In genomic region chr14:48243900-48244299, GRCh38 we compare ENCODE assay signal across 35 cellular contexts.
DNase-seq lines count a peak whose midpoint lies in the region; ATAC-seq, FAIRE-seq and TF ChIP-seq lines count a peak whose summit lies in the region.
"Had no signal": no experiment of that assay in that cellular context is flagged by ENCODE, and none has a peak within 500 bp of the region (broad histone marks: within the 10 kb centered on the region; RNA-seq: fewer than 3 reads in every experiment).

No MANE protein-coding gene starts in this region.

- DNase-seq in GM23338 (ENCODE audit: low spot score) (no peak), WTC11 (ENCODE audit: low spot score) (no peak), H1 (ENCODE audit: low read depth in 1 of 2, low spot score in 2 of 2) (no peak), NCI-H82 (lab: John Stamatoyannopoulos, UW) (no peak), cerebellum (ENCODE audit: low spot score) (no peak)
- DNase-seq: 8988T; ACHN; AML-193; BE2C; C1 segment of cervical spinal cord; Caco-2; Calu3; CD4-positive, alpha-beta memory T cell; CD4-positive, alpha-beta T cell; CD4-positive, CD25-positive, alpha-beta regulatory T cell; CD8-positive, alpha-beta memory T cell; CD8-positive, alpha-beta T cell; COR-L47; DMS 273 treated with DMSO at 0.1 percent for 48 hours; DMS153; DMS53; DMS79; DMS79 treated with DMSO at 0.1 percent for 48 hours; DND-41; EL had no signal

- H3K4me1 ChIP-seq in GM23338 (ENCODE audit: insufficient read depth) (0 out of 2 replicates have a peak, but pooled peaks cover 4% of the 10 kb centered on the region), H1 (replicated peaks in 1 of 4; ENCODE audit: control insufficient read depth in 3 of 4, insufficient read depth in 4 of 4, low read length in 3 of 4) (no peaks in the 10 kb centered on the region)
- H3K4me1 ChIP-seq: A549, BE2C, BLaER1, Caco-2 had no signal

- FAIRE-seq in H1 (lab: Jason Lieb, UNC): no peak
- FAIRE-seq: A204.1, A549, D721Med had no signal

- no peak overlapping the region for H2BK120ac ChIP-seq in H1 (replicated peaks; ENCODE audit: low read depth, low read length)

- H3K36me3 ChIP-seq in GM23338 (ENCODE audit: insufficient read depth): peaks cover 15% of the 10 kb centered on the region; the same call in 1 of the 2 replicates
- H3K36me3 ChIP-seq in H1 (ENCODE audit: control insufficient read depth in 2 of 4, insufficient read depth in 4 of 4, low read length in 3 of 4): peaks cover 0 to 60% (median 9%) of the 10 kb centered on the region in 4 experiments; a peak in 4 of 8 replicates
- H3K36me3 ChIP-seq: BE2C; BLaER1; BLaER1 treated with 17β-estradiol and CSF1 and Interleukin-3, amounts not matched to agents 10 nM and 100 nM had no signal

- no peak overlapping the region for H2BK12ac ChIP-seq in H1 (ENCODE audit: low read depth, low read length)

- no peaks in the 10 kb centered on the region for H3F3A ChIP-seq in GM23338 (replicated peaks; ENCODE audit: low read depth)

- no peak overlapping the region for H3K18ac ChIP-seq in H1 (ENCODE audit: extremely low read depth, low read length)

- H3K27ac Mint-ChIP-seq in GM23338 (no peak overlapping the region), WTC11 (no peak overlapping the region)
- H3K27ac Mint-ChIP-seq: B cell; CD14-positive monocyte; CD4-positive, alpha-beta memory T cell; CD4-positive, alpha-beta T cell; CD4-positive, CD25-positive, alpha-beta regulatory T cell; CD8-positive, alpha-beta memory T cell; CD8-positive, alpha-beta T cell had no signal

- H3K79me1 ChIP-seq in H1 (ENCODE audit: low read depth, low read length): no peaks in the 10 kb centered on the region

- H3K4ac ChIP-seq in H1 (replicated peaks; ENCODE audit: insufficient read length, low read depth, low read length): no peak overlapping the region

- peak in 1 of 2 experiments; percentile 65; a peak in 1 of 3 replicates for TF ChIP-seq POLR2A in H1 (IDR thresholded peaks at IDR 0.05; ENCODE audit: control extremely low read depth in 1 of 2, low read depth in 2 of 2, low read length in 2 of 2)

- H3K23me2 ChIP-seq in H1 (ENCODE audit: low read depth, low read length): no peaks in the 10 kb centered on the region

- H3K4me1 Mint-ChIP-seq in GM23338 (peaks cover 23% of the 10 kb centered on the region), WTC11 (peaks cover 14% of the 10 kb centered on the region)
- H3K4me1 Mint-ChIP-seq: B cell; CD14-positive monocyte; CD4-positive, alpha-beta memory T cell; CD4-positive, CD25-positive, alpha-beta regulatory T cell; CD8-positive, alpha-beta memory T cell had no signal

- no peak for TF ChIP-seq EP300 in H1 (IDR thresholded peaks at IDR 0.05; ENCODE audit: borderline replicate concordance in 1 of 2, low read depth in 2 of 2, low read length in 2 of 2)

- H4K5ac ChIP-seq in H1 (ENCODE audit: insufficient read length, low read depth, low read length): no peak overlapping the region

- H3K4me2 ChIP-seq in GM23338 (no peak overlapping the region), H1 (ENCODE audit: insufficient read depth in 1 of 2, low read depth in 2 of 2, low read length in 2 of 2) (no peak overlapping the region)
- H3K4me2 ChIP-seq: A549; BLaER1; BLaER1 treated with 17β-estradiol and CSF1 and Interleukin-3, amounts not matched to agents 10 nM and 100 nM had no signal

- H3K27me3 ChIP-seq in GM23338 (ENCODE audit: insufficient read depth): no peaks in the 10 kb centered on the region
- H3K27me3 ChIP-seq in H1 (replicated peaks in 1 of 4; ENCODE audit: control insufficient read depth in 3 of 4, extremely low read depth in 1 of 4, insufficient read depth in 3 of 4, low read length in 3 of 4): no peaks in the 10 kb centered on the region
- H3K27me3 ChIP-seq: BE2C; BLaER1; BLaER1 treated with 17β-estradiol and CSF1 and Interleukin-3, amounts not matched to agents 10 nM and 100 nM had no signal

- H2AK5ac ChIP-seq in H1 (ENCODE audit: low read depth, low read length): no peak overlapping the region

- POLR2A ChIA-PET in WTC11 (lab: Charles Lee) (no interaction called here), H1 (lab: Charles Lee; ENCODE audit: partially characterized antibody) (interaction anchor here (0.9 to 3.2 kb wide), 3 partner anchors 8 to 113 kb away, joined by 3 to 9 read pairs (median 4); no protein-coding TSS in a partner anchor)

- CTCF ChIA-PET in WTC11 (lab: Charles Lee) (no interaction called here), H1 (lab: Charles Lee; ENCODE audit: partially characterized antibody) (interaction anchor here (0.6 kb wide), 1 partner anchor 225 kb away, joined by 3 read pairs; no protein-coding TSS in a partner anchor)

- no peak overlapping the region for H3K27ac ChIP-seq in GM23338 (ENCODE audit: low read depth)
- H3K27ac ChIP-seq in H1 (ENCODE audit: low read depth, low read length): no peak overlapping the region
- H3K27ac ChIP-seq: 22Rv1; A549; BLaER1; BLaER1 treated with 17β-estradiol and CSF1 and Interleukin-3, amounts not matched to agents 10 nM and 100 nM; C4-2B had no signal

- H3K9me2 ChIP-seq in GM23338 (ENCODE audit: insufficient read depth): no peaks in the 10 kb centered on the region

- H4K20me1 ChIP-seq in GM23338 (replicated peaks; ENCODE audit: insufficient read depth) (peaks cover 26% of the 10 kb centered on the region), H1 (replicated peaks in 1 of 2; ENCODE audit: control insufficient read depth in 1 of 2, insufficient read depth in 2 of 2, low read length in 2 of 2) (peaks cover 6 to 7% of the 10 kb centered on the region in 2 experiments)
- H4K20me1 ChIP-seq: BLaER1; BLaER1 treated with 17β-estradiol and CSF1 and Interleukin-3, amounts not matched to agents 10 nM and 100 nM had no signal

- no peak overlapping the region for H4K8ac ChIP-seq in H1 (ENCODE audit: extremely low read depth, insufficient read depth, low read length)

- H3K27me3 Mint-ChIP-seq in GM23338 (ENCODE audit: insufficient read depth, low read depth, poor library complexity) (peaks cover 9% of the 10 kb centered on the region), WTC11 (ENCODE audit: low read depth) (no peaks in the 10 kb centered on the region)
- H3K27me3 Mint-ChIP-seq: B cell; CD4-positive, alpha-beta memory T cell; CD4-positive, alpha-beta T cell; CD4-positive, CD25-positive, alpha-beta regulatory T cell; CD8-positive, alpha-beta memory T cell had no signal

- peaks cover 45% of the 10 kb centered on the region for H3K36me3 Mint-ChIP-seq in GM23338 (ENCODE audit: low read depth)
- H3K36me3 Mint-ChIP-seq in WTC11: peaks cover 54% of the 10 kb centered on the region
- H3K36me3 Mint-ChIP-seq: CD14-positive monocyte; CD4-positive, alpha-beta memory T cell; CD4-positive, CD25-positive, alpha-beta regulatory T cell; CD8-positive, alpha-beta memory T cell; CD8-positive, alpha-beta T cell had no signal

- no peak overlapping the region for H4K91ac ChIP-seq in H1 (replicated peaks; ENCODE audit: insufficient read length, low read length)

- no peak overlapping the region for H2BK5ac ChIP-seq in H1 (ENCODE audit: low read depth, low read length)

- H3K4me3 ChIP-seq in GM23338 (no peak overlapping the region), H1 (ENCODE audit: extremely low read depth in 1 of 4, insufficient read depth in 2 of 4, low read depth in 3 of 4, low read length in 4 of 4) (no peak overlapping the region)
- H3K4me3 ChIP-seq: A549; BLaER1; BLaER1 treated with 17β-estradiol and CSF1 and Interleukin-3, amounts not matched to agents 10 nM and 100 nM had no signal

- H2BK15ac ChIP-seq in H1 (ENCODE audit: low read length): no peak overlapping the region

- no peak for ATAC-seq in GM23338
- no peak for ATAC-seq in WTC11
- no peak for ATAC-seq in HG03135 (IDR thresholded peaks at IDR 0.05; ENCODE audit: unreplicated experiment)
- ATAC-seq: A549; CD8-positive, alpha-beta T cell had no signal

- 91% methylated on average over 3 of the region's 3 CpGs; no CpG with 5 or more reads in 1 of the 2 experiments for WGBS in H1 (ENCODE audit: extremely low coverage in 1 of 2, insufficient coverage in 1 of 2, insufficient read length in 1 of 2, insufficient replicate concordance in 2 of 2, low coverage in 1 of 2, low lambda C conversion rate in 2 of 2, missing lambda C conversion rate in 1 of 2), 2 experiments

- H3K23ac ChIP-seq in H1 (ENCODE audit: insufficient read length): no peak overlapping the region

- no peak for TF ChIP-seq RAD21 in H1 (IDR thresholded peaks at IDR 0.05 in 1 of 2, conservative IDR thresholded peaks at IDR 0.05 in 1 of 2; ENCODE audit: low read depth in 2 of 2, low read length in 2 of 2)

- TF ChIP-seq CTCF in GM23338 (conservative IDR thresholded peaks at IDR 0.05; ENCODE audit: low read depth in 2 of 2) (no peak), WTC11 (IDR thresholded peaks at IDR 0.05) (no peak), H1 (IDR thresholded peaks at IDR 0.05; ENCODE audit: control extremely low read depth in 1 of 3, insufficient read depth in 1 of 3, low read depth in 1 of 3, low read length in 3 of 3) (no peak)

- H3K9me3 Mint-ChIP-seq in GM23338: no peaks in the 10 kb centered on the region
- peaks cover 10% of the 10 kb centered on the region for H3K9me3 Mint-ChIP-seq in WTC11
- H3K9me3 Mint-ChIP-seq: CD14-positive monocyte had no signal

- no peak overlapping the region for H3K9ac ChIP-seq in H1 (replicated peaks in 1 of 4; ENCODE audit: extremely low read depth in 1 of 4, low read depth in 3 of 4, low read length in 3 of 4)
- H3K9ac ChIP-seq: BLaER1; BLaER1 treated with 17β-estradiol and CSF1 and Interleukin-3, amounts not matched to agents 10 nM and 100 nM had no signal

- H3K9me3 ChIP-seq in H1 (ENCODE audit: insufficient read depth in 2 of 2, low read depth in 1 of 2, low read length in 1 of 2): no peaks in the 10 kb centered on the region
- H3K9me3 ChIP-seq: A549; BE2C; BLaER1; BLaER1 treated with 17β-estradiol and CSF1 and Interleukin-3, amounts not matched to agents 10 nM and 100 nM; Caco-2 had no signal

- H3K79me2 ChIP-seq in GM23338 (replicated peaks; ENCODE audit: insufficient read depth): peaks cover 91% of the 10 kb centered on the region
- H3K79me2 ChIP-seq in H1 (ENCODE audit: control insufficient read depth in 1 of 2, insufficient read depth in 2 of 2, low read length in 2 of 2): peaks cover 0 to 92% of the 10 kb centered on the region in 2 experiments; a peak in 3 of 4 replicates

- H3K4me3 Mint-ChIP-seq in GM23338: no peak overlapping the region
- H3K4me3 Mint-ChIP-seq in WTC11: no peak overlapping the region
- H3K4me3 Mint-ChIP-seq: B cell; CD14-positive monocyte; CD4-positive, alpha-beta memory T cell; CD4-positive, alpha-beta T cell; CD4-positive, CD25-positive, alpha-beta regulatory T cell; CD8-positive, alpha-beta memory T cell; CD8-positive, alpha-beta T cell had no signal

- H2AFZ ChIP-seq in GM23338: no peak overlapping the region
- H2AFZ ChIP-seq in H1 (ENCODE audit: low read length): no peak overlapping the region

- H3K56ac ChIP-seq in H1 (replicated peaks; ENCODE audit: insufficient read length, low read depth, low read length): no peak overlapping the region

- H2BK20ac ChIP-seq in H1 (ENCODE audit: low read length): no peak overlapping the region

- H3K14ac ChIP-seq in H1 (ENCODE audit: insufficient read length): no peak overlapping the region

TF ChIP-seq in GM23338, 12 proteins besides CTCF, POLR2A, EP300 and RAD21 (continues in another document):
- peak; percentile 83 for TF ChIP-seq POLR2AphosphoS5 (IDR thresholded peaks at IDR 0.05; ENCODE audit: low read depth)

TF ChIP-seq in H1, 55 proteins besides CTCF, POLR2A, EP300 and RAD21:
- TF ChIP-seq MAFK (IDR thresholded peaks at IDR 0.05; ENCODE audit: low read depth, low read length): no peak
- TF ChIP-seq POLR2AphosphoS5 (IDR thresholded peaks at IDR 0.05; ENCODE audit: low read depth, low read length): peak; percentile 67
